18 cellular contexts compared by ENCODE assay signal in genomic region chr2:209817818-209818420, GRCh38. TPM values are rescaled to one million over a fixed set of nuclear protein-coding genes. Genes with fewer than 3 reads are reported as not detected.
"Had no signal": no experiment of that assay in that cellular context is flagged by ENCODE, and none has a peak within 500 bp of the region (broad histone marks: within the 10 kb centered on the region; RNA-seq: fewer than 3 reads in every experiment).

No MANE protein-coding gene starts in this region.

- H3K36me3 Mint-ChIP-seq: type B pancreatic cell had no signal

- H3K36me3 ChIP-seq: ovary, spleen had no signal

- H3K4me3 ChIP-seq: ovary, spleen had no signal

- H3K9me3 Mint-ChIP-seq: activated CD4-positive, alpha-beta T cell treated with anti-CD3 and anti-CD28 coated beads, Interleukin-2, amount 10 ng/mL, durations not matched to agents 7 days and 5 days; activated T-helper 17 cell treated with anti-CD3 and anti-CD28 coated beads, Interleukin-2, amount 50 U/mL, for 72 hours; nephron; type B pancreatic cell had no signal

- H3K27me3 ChIP-seq: foreskin keratinocyte, ovary, spleen had no signal

- H3K9me3 ChIP-seq: ovary, spleen had no signal

- H3K27ac ChIP-seq: foreskin keratinocyte, ovary had no signal

- ATAC-seq: activated T-helper 17 cell treated with anti-CD3 and anti-CD28 coated beads, Interleukin-2, amount 50 U/mL, for 72 hours; foreskin keratinocyte; sciatic nerve; stimulated activated naive CD8-positive, alpha-beta T cell treated with anti-CD3 and anti-CD28 coated beads, Interleukin-15, amount 100 ng/mL, for 72 hours had no signal

- FAIRE-seq: astrocyte, TTC549 had no signal

- H3K4me1 ChIP-seq: foreskin keratinocyte, spleen had no signal

- H3K4me3 Mint-ChIP-seq: activated CD4-positive, alpha-beta T cell treated with anti-CD3 and anti-CD28 coated beads, Interleukin-2, amount 10 ng/mL, durations not matched to agents 7 days and 5 days; activated naive CD4-positive, alpha-beta T cell treated with anti-CD3 and anti-CD28 coated beads for 36 hours; activated T-helper 17 cell treated with anti-CD3 and anti-CD28 coated beads, Interleukin-2, amount 50 U/mL, for 72 hours; nephron; stimulated activated naive CD8-positive, alpha-beta T cell treated with anti-CD3 and anti-CD28 coated beads, Interleukin-15, amount 100 ng/mL, for 72 hours; type B pancreatic cell had no signal

- H3K27ac Mint-ChIP-seq: activated CD4-positive, alpha-beta T cell treated with anti-CD3 and anti-CD28 coated beads, Interleukin-2, amount 10 ng/mL, durations not matched to agents 7 days and 5 days; activated naive CD4-positive, alpha-beta T cell treated with anti-CD3 and anti-CD28 coated beads for 36 hours; activated T-helper 17 cell treated with anti-CD3 and anti-CD28 coated beads, Interleukin-2, amount 50 U/mL, for 72 hours; nephron; stimulated activated naive CD8-positive, alpha-beta T cell treated with anti-CD3 and anti-CD28 coated beads, Interleukin-15, amount 100 ng/mL, for 72 hours; type B pancreatic cell had no signal

- DNase-seq: activated CD4-positive, alpha-beta T cell treated with anti-CD3 and anti-CD28 coated beads, Interleukin-2, amount 10 ng/mL, durations not matched to agents 7 days and 5 days; activated naive CD4-positive, alpha-beta T cell treated with anti-CD3 and anti-CD28 coated beads for 36 hours; activated T-cell treated with anti-CD3 and anti-CD28 coated beads for 4 hours; foreskin keratinocyte; head of caudate nucleus; kidney glomerular epithelial cell; ovary; spleen; stimulated activated naive CD8-positive, alpha-beta T cell treated with anti-CD3 and anti-CD28 coated beads, Interleukin-15, amount 100 ng/mL, for 72 hours; T-helper 2 cell had no signal

- H3K27me3 Mint-ChIP-seq: activated CD4-positive, alpha-beta T cell treated with anti-CD3 and anti-CD28 coated beads, Interleukin-2, amount 10 ng/mL, durations not matched to agents 7 days and 5 days; stimulated activated naive CD8-positive, alpha-beta T cell treated with anti-CD3 and anti-CD28 coated beads, Interleukin-15, amount 100 ng/mL, for 72 hours; type B pancreatic cell had no signal

- H3K4me1 Mint-ChIP-seq: activated CD4-positive, alpha-beta T cell treated with anti-CD3 and anti-CD28 coated beads, Interleukin-2, amount 10 ng/mL, durations not matched to agents 7 days and 5 days; activated T-helper 17 cell treated with anti-CD3 and anti-CD28 coated beads, Interleukin-2, amount 50 U/mL, for 72 hours; nephron; stimulated activated naive CD8-positive, alpha-beta T cell treated with anti-CD3 and anti-CD28 coated beads, Interleukin-15, amount 100 ng/mL, for 72 hours had no signal

RNA-seq across cellular contexts. Expression of gene UNC80, which starts 46.3 kb away (rescaled TPM):
- total RNA-seq: activated CD4-positive, alpha-beta T cell treated with anti-CD3 and anti-CD28 coated beads, Interleukin-2, amount 10 ng/mL, durations not matched to agents 7 days and 5 days; activated CD8-positive, alpha-beta memory T cell treated with anti-CD3 and anti-CD28 coated beads for 36 hours; activated naive CD4-positive, alpha-beta T cell treated with anti-CD3 and anti-CD28 coated beads for 36 hours; activated T-helper 17 cell treated with anti-CD3 and anti-CD28 coated beads, Interleukin-2, amount 50 U/mL, for 72 hours; mesenteric fat pad had no signal
- polyA plus RNA-seq: foreskin keratinocyte had no signal
